1 cellular context compared by ENCODE assay signal in genomic region chr20:25243416-25243979, GRCh38.
A peak's percentile ranks its signal among the peaks of the same experiment; 100 is the strongest.
TF ChIP-seq lines count a peak whose summit lies in the region.

No MANE protein-coding gene starts in this region.

TF ChIP-seq in HepG2, 621 proteins besides CTCF, POLR2A, EP300 and RAD21:
- TF ChIP-seq ZNF703 (CRISPR knock-in tag; IDR thresholded peaks at IDR 0.05; ENCODE audit: borderline replicate concordance) (no peak), SPEN (CRISPR knock-in tag; IDR thresholded peaks at IDR 0.05; ENCODE audit: low read depth) (no peak), ZNF280B (CRISPR knock-in tag; IDR thresholded peaks at IDR 0.05; ENCODE audit: borderline replicate concordance) (no peak), HNF1A (IDR thresholded peaks at IDR 0.05; ENCODE audit: low read depth) (no peak), HNF1A (CRISPR knock-in tag; IDR thresholded peaks at IDR 0.05; ENCODE audit: borderline replicate concordance) (no peak), ZNF75D (CRISPR knock-in tag; IDR thresholded peaks at IDR 0.05; ENCODE audit: borderline replicate concordance) (no peak), SOX6 (IDR thresholded peaks at IDR 0.05) (no peak), SOX6 (CRISPR knock-in tag; IDR thresholded peaks at IDR 0.05) (no peak), ZNF878 (CRISPR knock-in tag; IDR thresholded peaks at IDR 0.05) (0 out of 2 replicates have a peak, but pooled peaks have one; percentile 32), GATA4 (IDR thresholded peaks at IDR 0.05; ENCODE audit: borderline replicate concordance, low read depth) (no peak), ZNF564 (CRISPR knock-in tag; IDR thresholded peaks at IDR 0.05) (peak; percentile 100), ZNF766 (CRISPR knock-in tag; IDR thresholded peaks at IDR 0.05; ENCODE audit: borderline replicate concordance) (no peak), FOSL2 (CRISPR knock-in tag; IDR thresholded peaks at IDR 0.05) (no peak), SKIL (CRISPR knock-in tag; IDR thresholded peaks at IDR 0.05; ENCODE audit: borderline replicate concordance) (no peak)
